ENCODE assay signal across 33 cellular contexts in genomic region chr2:44799105-44799504, GRCh38.
"Had no signal": no experiment of that assay in that cellular context is flagged by ENCODE, and none has a peak within 500 bp of the region (broad histone marks: within the 10 kb centered on the region; RNA-seq: fewer than 3 reads in every experiment).

No MANE protein-coding gene starts in this region.

- H3K4me3 ChIP-seq: adrenal gland, ascending aorta, body of pancreas, breast epithelium, cardiac muscle cell had no signal

- H3K36me3 ChIP-seq: adrenal gland, ascending aorta, brain microvascular endothelial cell, breast epithelium, cardiac muscle cell had no signal

- ATAC-seq: activated naive CD4-positive, alpha-beta T cell treated with anti-CD3 and anti-CD28 coated beads, Interleukin-2, amount 50 U/mL, for 72 hours; activated naive CD8-positive, alpha-beta T cell treated with anti-CD3 and anti-CD28 coated beads, Interleukin-2, amount 50 U/mL, for 24 hours; activated T-cell treated with anti-CD3 and anti-CD28 coated beads, Interleukin-2, amount 50 U/mL, for 4 hours; activated T-cell treated with anti-CD3 and anti-CD28 coated beads, Interleukin-2, amount 50 U/mL, for 72 hours; activated T-helper 17 cell treated with anti-CD3 and anti-CD28 coated beads, Interleukin-2, amount 50 U/mL, for 72 hours; body of pancreas had no signal

- FAIRE-seq: astrocyte, bronchial epithelial cell had no signal

- DNase-seq: activated effector memory CD4-positive, alpha-beta T cell treated with anti-CD3 and anti-CD28 coated beads, Interleukin-2, amount 50 U/mL, for 16 hours; activated effector memory CD4-positive, alpha-beta T cell treated with Interleukin-2 at 50 U/mL for 16 hours; activated gamma-delta T cell; activated gamma-delta T cell treated with Interleukin-2 at 50 U/mL for 16 hours; activated naive CD4-positive, alpha-beta T cell; activated naive CD4-positive, alpha-beta T cell treated with anti-CD3 and anti-CD28 coated beads for 36 hours; activated naive CD4-positive, alpha-beta T cell treated with anti-CD3 and anti-CD28 coated beads, Interleukin-2, amount 10 ng/mL, durations not matched to agents 7 days and 5 days; activated naive CD4-positive, alpha-beta T cell treated with anti-CD3 and anti-CD28 coated beads, Interleukin-2, amount 50 U/mL, for 16 hours; activated naive CD4-positive, alpha-beta T cell treated with Interleukin-2 at 50 U/mL for 16 hours; activated naive CD8-positive, alpha-beta T cell treated with anti-CD3 and anti-CD28 coated beads for 36 hours; activated naive CD8-positive, alpha-beta T cell treated with anti-CD3 and anti-CD28 coated beads, Interleukin-2, amount 10 ng/mL, durations not matched to agents 7 days and 5 days; activated naive CD8-positive, alpha-beta T cell treated with anti-CD3 and anti-CD28 coated beads, Interleukin-2, amount 50 U/mL, for 24 hours; activated T-cell treated with anti-CD3 and anti-CD28 coated beads, Interleukin-2, amount 50 U/mL, for 24 hours; activated T-cell treated with anti-CD3 and anti-CD28 coated beads, Interleukin-2, amount 50 U/mL, for 4 hours; activated T-cell treated with anti-CD3 and anti-CD28 coated beads, Interleukin-2, amount 50 U/mL, for 48 hours; activated T-cell treated with anti-CD3 and anti-CD28 coated beads, Interleukin-2, amount 50 U/mL, for 72 hours; adrenal gland; amniotic stem cell; amygdala; anterior cingulate cortex; aorta; body of pancreas; brain microvascular endothelial cell; caudate nucleus; central memory CD4-positive, alpha-beta T cell; cerebellar nuclear complex had no signal

- H3K9me3 ChIP-seq: adrenal gland, ascending aorta, body of pancreas, breast epithelium had no signal

- H3K4me1 ChIP-seq: ascending aorta, breast epithelium had no signal

- H3K27ac ChIP-seq: adrenal gland, ascending aorta, body of pancreas, brain microvascular endothelial cell, breast epithelium, cardiac muscle cell had no signal
